In the genomic region with DNA sequence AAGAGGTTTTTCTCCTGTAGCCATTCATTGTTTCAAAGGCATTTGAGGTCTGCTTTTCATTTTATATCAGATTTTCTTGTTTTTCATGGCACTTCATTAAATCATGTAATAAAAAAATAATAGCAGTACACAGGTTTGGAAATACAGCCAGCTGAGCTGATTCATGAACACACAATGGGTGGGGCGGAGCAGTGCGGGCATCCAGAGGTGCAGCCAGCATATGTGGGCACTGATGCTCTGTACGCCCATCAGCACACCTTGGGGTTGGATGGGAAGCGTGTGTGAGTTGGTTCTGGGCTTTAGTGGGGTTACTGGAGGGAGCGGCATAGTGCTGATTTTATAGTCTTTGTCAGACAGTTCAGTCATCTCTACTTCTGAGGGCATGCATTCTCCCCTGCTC, we compare ENCODE assay signal across 17 cellular contexts. TPM values are rescaled to one million over a fixed set of nuclear protein-coding genes. Genes with fewer than 3 reads are reported as not detected.
DNase-seq lines count a peak whose midpoint lies in the region; ATAC-seq and TF ChIP-seq lines count a peak whose summit lies in the region.
"Had no signal": no experiment of that assay in that cellular context is flagged by ENCODE, and none has a peak within 500 bp of the region (broad histone marks: within the 10 kb centered on the region; RNA-seq: fewer than 3 reads in every experiment).

No MANE protein-coding gene starts in this region.

- H3K9me3 ChIP-seq in breast epithelium = peaks cover 0 to 6% of the 10 kb centered on the region in 2 donors
- no peaks in the 10 kb centered on the region for H3K9me3 ChIP-seq in esophagus squamous epithelium
- H3K9me3 ChIP-seq in upper lobe of right lung = no peaks in the 10 kb centered on the region

- no peak for ATAC-seq in upper lobe of right lung
- ATAC-seq: CD8-positive, alpha-beta T cell had no signal

- H3K4me1 ChIP-seq in breast epithelium (no peaks in the 10 kb centered on the region), esophagus squamous epithelium (peaks cover 0 to 25% (median under 1%) of the 10 kb centered on the region in 3 donors), upper lobe of right lung (no peaks in the 10 kb centered on the region)

- no peaks in the 10 kb centered on the region for H3K27me3 Mint-ChIP-seq in MCF 10A (ENCODE audit: insufficient read depth, unreplicated experiment)

- TF ChIP-seq CTCF in MCF 10A (IDR thresholded peaks at IDR 0.05; ENCODE audit: unreplicated experiment) (no peak), breast epithelium (IDR thresholded peaks at IDR 0.05) (no peak), esophagus squamous epithelium (IDR thresholded peaks at IDR 0.05) (no peak), upper lobe of right lung (IDR thresholded peaks at IDR 0.05) (no peak)

- BruUV-seq in MCF 10A (replicated peaks; lab: Mats Ljungman, UMichigan) = no TSS peak

- peak; percentile 47 for DNase-seq in MCF 10A (ENCODE audit: unreplicated experiment)
- DNase-seq in breast epithelium (ENCODE audit: low spot score in 2 of 2) = no peak
- DNase-seq in SW480 (ENCODE audit: low spot score) = peak; percentile 68
- no peak for DNase-seq in esophagus squamous epithelium (lab: John Stamatoyannopoulos, UW)
- peak; percentile 2 for DNase-seq in upper lobe of right lung
- no peak for DNase-seq in NCI-H2196 (lab: John Stamatoyannopoulos, UW; ENCODE audit: unreplicated experiment)
- no peak for DNase-seq in anterior cingulate cortex (lab: John Stamatoyannopoulos, UW)
- DNase-seq in activated CD8-positive, alpha-beta memory T cell treated with anti-CD3 and anti-CD28 coated beads for 24 hours = no peak
- DNase-seq: CD8-positive, alpha-beta T cell; COR-L47; DMS53; GF-D8; GOT3 had no signal

- CTCF ChIA-PET in MCF 10A (lab: Yijun Ruan, JAX) = interaction anchor here (1.2 kb wide), 1 partner anchor 215 kb away, joined by 3 read pairs; no protein-coding TSS in a partner anchor

- H3K9me3 Mint-ChIP-seq in MCF 10A (ENCODE audit: unreplicated experiment) = no peaks in the 10 kb centered on the region
- H3K9me3 Mint-ChIP-seq: CD8-positive, alpha-beta T cell; H9 had no signal

- no peaks in the 10 kb centered on the region for H3K27me3 ChIP-seq in breast epithelium
- peaks cover 0 to 1% (median 0%) of the 10 kb centered on the region in 4 donors for H3K27me3 ChIP-seq in esophagus squamous epithelium
- peaks cover 19% of the 10 kb centered on the region for H3K27me3 ChIP-seq in upper lobe of right lung

- peaks cover 20% of the 10 kb centered on the region for H3K4me1 Mint-ChIP-seq in MCF 10A (ENCODE audit: insufficient read depth, unreplicated experiment)
- H3K4me1 Mint-ChIP-seq: CD14-positive monocyte had no signal

- POLR2A ChIA-PET in MCF 10A (lab: Yijun Ruan, JAX) = interaction anchor here (1.1 to 7.0 kb wide), 11 partner anchors 9 to 817 kb away, joined by 3 to 59 read pairs (median 4); partner anchors contain the start of gene IRX4

- H3K36me3 ChIP-seq in breast epithelium (no peaks in the 10 kb centered on the region), esophagus squamous epithelium (peaks cover 0 to 32% (median 0%) of the 10 kb centered on the region in 3 donors), upper lobe of right lung (no peaks in the 10 kb centered on the region)

- 51 to 59% methylated on average over 5 of the region's 5 CpGs for WGBS in esophagus squamous epithelium, 2 donors

- intact Hi-C loops in MCF 10A (cut with micrococcal nuclease) = loop anchor here (10.0 kb wide), 1 partner anchor 98 kb away; no protein-coding TSS in a partner anchor
- intact Hi-C loops in breast epithelium (cut with DNase I; ENCODE audit: low total_unique reads) = no loop called here
- intact Hi-C loops in esophagus squamous epithelium (cut with DNase I) = no loop called here
- intact Hi-C loops in upper lobe of right lung (cut with DNase I) = no loop called here

- TF ChIP-seq POLR2A in breast epithelium (IDR thresholded peaks at IDR 0.05) (no peak), esophagus squamous epithelium (IDR thresholded peaks at IDR 0.05) (no peak)

- H3K4me3 Mint-ChIP-seq in MCF 10A (ENCODE audit: unreplicated experiment) = no peak overlapping the region
- H3K4me3 Mint-ChIP-seq: CD14-positive monocyte; CD8-positive, alpha-beta T cell; H9 had no signal

- peaks cover 18% of the 10 kb centered on the region for H3K36me3 Mint-ChIP-seq in MCF 10A (ENCODE audit: insufficient read depth, unreplicated experiment)
- H3K36me3 Mint-ChIP-seq: CD14-positive monocyte; CD8-positive, alpha-beta T cell had no signal

- H3K27ac Mint-ChIP-seq in MCF 10A (ENCODE audit: low read depth, unreplicated experiment) = peak overlapping the region; percentile 90
- H3K27ac Mint-ChIP-seq: CD14-positive monocyte; CD8-positive, alpha-beta T cell had no signal

- H3K27ac ChIP-seq in breast epithelium (no peak overlapping the region), esophagus squamous epithelium (peak overlapping the region in 3 of 4 donors; percentile 47 to 64 (median 60)), upper lobe of right lung (no peak overlapping the region)
- H3K27ac ChIP-seq: 22Rv1 had no signal

- no peak overlapping the region for H3K4me3 ChIP-seq in breast epithelium
- no peak overlapping the region for H3K4me3 ChIP-seq in esophagus squamous epithelium
- no peak overlapping the region for H3K4me3 ChIP-seq in upper lobe of right lung

RNA-seq across cellular contexts. Expression of gene IRX4, which starts 54.2 kb away (rescaled TPM):
- total RNA-seq in MCF 10A (2022) (41.2 and 44.7 TPM in 2 replicates), breast epithelium (1 to 10 TPM in 2 of 3 donors, under 1 TPM in 1; 0.64 to 9.5 (median 2.6) TPM), esophagus squamous epithelium (10 to 100 TPM; 22.1 to 36.2 (median 29.1) TPM), upper lobe of right lung (not detected)
- total RNA-seq: A673; CD8-positive, alpha-beta T cell had no signal

Comparison
In these comparisons a context has a peak if more than half of its experiments do, and no peak if none do; other contexts are left out.
1. DNase-seq: peak in MCF 10A (single experiment), SW480 (single experiment) and upper lobe of right lung (single experiment); none in breast epithelium (0 of 2), esophagus squamous epithelium (single experiment), NCI-H2196 (single experiment), anterior cingulate cortex (0 of 58) and activated CD8-positive, alpha-beta memory T cell treated with anti-CD3 and anti-CD28 coated beads for 24 hours (single experiment).
2. H3K27ac ChIP-seq: peak in esophagus squamous epithelium (3 of 4); none in breast epithelium (0 of 2) and upper lobe of right lung (single experiment).